In the genomic region with DNA sequence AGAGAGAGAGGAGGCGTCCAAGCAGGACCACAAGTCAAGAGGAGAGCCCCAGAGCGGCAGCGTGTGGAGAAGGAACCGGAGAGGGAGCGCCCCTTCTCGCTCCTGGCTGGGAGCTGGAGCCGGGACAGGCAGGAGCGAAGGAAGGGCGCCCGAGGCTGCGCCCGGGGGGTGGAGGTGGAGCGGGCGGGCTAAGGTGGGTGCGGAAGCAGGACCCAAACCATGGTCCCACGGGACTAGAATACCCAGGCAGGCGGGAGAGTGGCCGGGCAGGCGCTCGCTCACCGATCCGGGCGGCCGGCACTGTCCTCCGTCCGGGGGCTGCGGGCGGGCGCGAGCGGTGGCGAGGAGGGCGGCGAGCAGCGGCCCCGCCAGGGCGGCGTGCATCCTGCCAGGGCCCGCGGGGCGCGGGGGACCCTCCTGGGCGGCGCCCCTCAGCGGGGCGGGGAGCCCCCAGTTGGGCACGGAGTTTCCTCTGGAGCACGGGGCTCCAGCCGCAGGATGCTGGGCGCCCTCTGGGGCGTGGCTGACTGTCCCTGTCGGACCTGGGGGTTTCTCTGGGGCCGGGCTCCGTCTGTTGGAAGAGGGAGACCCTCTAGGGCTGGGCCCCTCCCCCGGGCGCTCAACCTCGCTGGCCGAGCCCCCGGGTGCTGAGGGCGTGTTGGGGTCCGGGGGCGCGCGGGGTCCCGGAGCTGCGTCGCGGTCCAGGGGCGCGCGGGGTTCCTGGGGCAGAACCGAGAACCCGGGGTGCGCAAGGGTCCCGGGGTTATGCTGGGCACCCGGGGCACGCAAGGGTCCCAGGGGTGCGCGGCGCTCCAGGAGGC, we compare ENCODE assay signal across 8 cellular contexts. TPM values are rescaled to one million over a fixed set of nuclear protein-coding genes. Genes with fewer than 3 reads are reported as not detected.
DNase-seq lines count a peak whose midpoint lies in the region; ATAC-seq and TF ChIP-seq lines count a peak whose summit lies in the region.

No MANE protein-coding gene starts in this region.

- peaks cover 3 to 12% (median 8%) of the 10 kb centered on the region in 4 donors for H3K4me1 Mint-ChIP-seq in naive thymus-derived CD8-positive, alpha-beta T cell

- no peak overlapping the region for H4K8ac ChIP-seq in IMR-90 (ENCODE audit: low read depth in 2 of 2, low read length in 2 of 2)

- dilution Hi-C loops in IMR-90 (cut with HindIII; ENCODE audit: low sequenced_read_pairs, unreplicated experiment), result no loop called here

- no peak for TF ChIP-seq POLR2A in IMR-90 (IDR thresholded peaks at IDR 0.05; ENCODE audit: low read depth, low read length)

- no peak overlapping the region for H2BK15ac ChIP-seq in IMR-90 (ENCODE audit: low read depth, low read length)

- peak overlapping the region; percentile 37; the same call in 1 of the 2 replicates for H3K4me2 ChIP-seq in IMR-90 (ENCODE audit: low read depth, low read length)

- H3K27ac Mint-ChIP-seq in naive thymus-derived CD8-positive, alpha-beta T cell, result peak overlapping the region in 1 of 10 donors; percentile 24

- H3K79me1 ChIP-seq in IMR-90 (ENCODE audit: low read depth in 1 of 2, low read length in 2 of 2), result no peaks in the 10 kb centered on the region

- CTCF ChIA-PET in IMR-90 (lab: Yijun Ruan, JAX), result interaction anchor here (0.5 to 1.4 kb wide), 4 partner anchors 9 to 1000 kb away, joined by 3 to 4 read pairs (median 4); no protein-coding TSS in a partner anchor

- intact Hi-C loops in IMR-90 (cut with micrococcal nuclease), result loop anchor here (10.0 kb wide), 1 partner anchor 208 kb away; no protein-coding TSS in a partner anchor

- no peak overlapping the region for H2BK120ac ChIP-seq in IMR-90 (ENCODE audit: low read depth, low read length)

- no peak overlapping the region for H3K27ac ChIP-seq in IMR-90 (ENCODE audit: insufficient read depth, low read length)

- POLR2A ChIA-PET in IMR-90 (lab: Charles Lee; ENCODE audit: unreplicated experiment), result no interaction called here
- POLR2A ChIA-PET in naive thymus-derived CD8-positive, alpha-beta T cell (lab: Charles Lee), result no interaction called here

- WGBS in IMR-90 (ENCODE audit: extremely low coverage in 2 of 2, insufficient read length in 1 of 2), 2 experiments, result 3% methylated on average over 18 of the region's 80 CpGs; no CpG with 5 or more reads in 1 of the 2 experiments

- no peak for TF ChIP-seq RAD21 in IMR-90 (IDR thresholded peaks at IDR 0.05; ENCODE audit: low read length)

- H4K5ac ChIP-seq in IMR-90 (ENCODE audit: low read depth, low read length), result no peak overlapping the region

- H3K4me1 ChIP-seq in IMR-90 (ENCODE audit: control insufficient read depth, insufficient read depth, low read length), result no peaks in the 10 kb centered on the region

- peak overlapping the region; percentile 47 to 88 (median 72) for H3K4me3 Mint-ChIP-seq in naive thymus-derived CD8-positive, alpha-beta T cell

- no peaks in the 10 kb centered on the region for H3K9me1 ChIP-seq in IMR-90 (ENCODE audit: insufficient read depth, low read length)

- H2BK20ac ChIP-seq in IMR-90 (ENCODE audit: low read depth, low read length), result no peak overlapping the region

- BruUV-seq in IMR-90 (replicated peaks; lab: Mats Ljungman, UMichigan), result no TSS peak

- H3K9me3 Mint-ChIP-seq in naive thymus-derived CD8-positive, alpha-beta T cell, result peaks cover 0 to 2% (median 0%) of the 10 kb centered on the region in 9 donors

- in situ Hi-C loops in ACHN (cut with HindIII; ENCODE audit: low pct_ligation_motif_present, low pct_unique_long_range_greater_than_20kb, low sequenced_read_pairs) (no loop called here), IMR-90 (cut with MboI; ENCODE audit: low sequenced_read_pairs) (no loop called here)

- no peak overlapping the region for H3K56ac ChIP-seq in IMR-90 (ENCODE audit: extremely low read depth, insufficient read depth, low read length)

- DNase-seq in ACHN, result peak; percentile 35
- DNase-seq in IMR-90, result no peak
- DNase-seq in epithelial cell of proximal tubule (ENCODE audit: low read depth), result no peak
- no peak for DNase-seq in naive thymus-derived CD8-positive, alpha-beta T cell
- no peak for DNase-seq in SW 1271 (lab: John Stamatoyannopoulos, UW)
- DNase-seq in stimulated activated naive CD4-positive, alpha-beta T cell (lab: John Stamatoyannopoulos, UW), result no peak
- DNase-seq in RPMI8226, result no peak

- no peaks in the 10 kb centered on the region for H4K20me1 ChIP-seq in IMR-90 (ENCODE audit: insufficient read depth, low read length)

- H4K91ac ChIP-seq in IMR-90 (ENCODE audit: insufficient read depth, low read depth, low read length), result no peak overlapping the region

- H2AK9ac ChIP-seq in IMR-90 (replicated peaks; ENCODE audit: low read depth, low read length, poor library complexity), result no peak overlapping the region

- peaks cover 0 to 7% (median 0%) of the 10 kb centered on the region in 3 donors for H3K36me3 Mint-ChIP-seq in naive thymus-derived CD8-positive, alpha-beta T cell

- H3K9ac ChIP-seq in IMR-90 (ENCODE audit: low read depth, low read length), result no peak overlapping the region

- H3K4ac ChIP-seq in IMR-90 (ENCODE audit: low read depth, low read length), result no peak overlapping the region

- peaks cover 36% of the 10 kb centered on the region for H3K27me3 ChIP-seq in IMR-90 (ENCODE audit: control insufficient read depth, insufficient read depth, low read length)

- no peak overlapping the region for H3K14ac ChIP-seq in IMR-90 (replicated peaks; ENCODE audit: low read depth, low read length)

- TF ChIP-seq CTCF in IMR-90 (conservative IDR thresholded peaks at IDR 0.05; ENCODE audit: low read depth, low read length) (no peak), epithelial cell of proximal tubule (conservative IDR thresholded peaks at IDR 0.05; ENCODE audit: low read depth, low read length) (no peak)

- no peak overlapping the region for H3K23ac ChIP-seq in IMR-90 (ENCODE audit: low read depth, low read length)

- ATAC-seq in IMR-90 (ENCODE audit: low read depth) (no peak), GM21423 (IDR thresholded peaks at IDR 0.05; ENCODE audit: unreplicated experiment) (no peak)
- no peak for ATAC-seq in naive thymus-derived CD8-positive, alpha-beta T cell

- H3K4me3 ChIP-seq in IMR-90 (ENCODE audit: insufficient read depth, low read depth, low read length) (peak overlapping the region; percentile 19; the same call in 1 of the 2 replicates), epithelial cell of proximal tubule (ENCODE audit: low read depth, low read length) (peak overlapping the region; percentile 91)

- peak overlapping the region; percentile 75 for H2AFZ ChIP-seq in IMR-90 (replicated peaks; ENCODE audit: low read length, poor library complexity)

- no peaks in the 10 kb centered on the region for H3K9me3 ChIP-seq in IMR-90 (ENCODE audit: control insufficient read depth, insufficient read depth, low read length)

- H2AK5ac ChIP-seq in IMR-90 (ENCODE audit: low read depth, low read length), result no peak overlapping the region

- peaks cover 36 to 77% (median 52%) of the 10 kb centered on the region in 5 donors for H3K27me3 Mint-ChIP-seq in naive thymus-derived CD8-positive, alpha-beta T cell

- H3K36me3 ChIP-seq in IMR-90 (ENCODE audit: control insufficient read depth, insufficient read depth, low read length), result no peaks in the 10 kb centered on the region

- no peak overlapping the region for H2BK5ac ChIP-seq in IMR-90 (ENCODE audit: low read depth, low read length, poor library complexity, severe bottlenecking)

- no peak overlapping the region for H3K18ac ChIP-seq in IMR-90 (ENCODE audit: low read depth, low read length)

TF ChIP-seq in IMR-90, 13 proteins besides CTCF, POLR2A, EP300 and RAD21:
- no peak for TF ChIP-seq CHD1 (IDR thresholded peaks at IDR 0.05; ENCODE audit: low read depth, low read length)
- TF ChIP-seq BHLHE40 (IDR thresholded peaks at IDR 0.05; ENCODE audit: low read depth, low read length), result no peak
- TF ChIP-seq SMC3 (IDR thresholded peaks at IDR 0.05; ENCODE audit: low read depth, low read length), result no peak
- no peak for TF ChIP-seq MXI1 (IDR thresholded peaks at IDR 0.05; ENCODE audit: borderline replicate concordance, low read depth, low read length)
- no peak for TF ChIP-seq NFE2L2 (IDR thresholded peaks at IDR 0.05; ENCODE audit: low read depth, low read length)
- no peak for TF ChIP-seq FOS (IDR thresholded peaks at IDR 0.05; ENCODE audit: low read depth, low read length)
- TF ChIP-seq MAFK (IDR thresholded peaks at IDR 0.05; ENCODE audit: low read depth, low read length), result no peak
- TF ChIP-seq, protein P1, sequence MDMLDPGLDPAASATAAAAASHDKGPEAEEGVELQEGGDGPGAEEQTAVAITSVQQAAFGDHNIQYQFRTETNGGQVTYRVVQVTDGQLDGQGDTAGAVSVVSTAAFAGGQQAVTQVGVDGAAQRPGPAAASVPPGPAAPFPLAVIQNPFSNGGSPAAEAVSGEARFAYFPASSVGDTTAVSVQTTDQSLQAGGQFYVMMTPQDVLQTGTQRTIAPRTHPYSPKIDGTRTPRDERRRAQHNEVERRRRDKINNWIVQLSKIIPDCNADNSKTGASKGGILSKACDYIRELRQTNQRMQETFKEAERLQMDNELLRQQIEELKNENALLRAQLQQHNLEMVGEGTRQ (IDR thresholded peaks at IDR 0.05; ENCODE audit: low read depth, low read length), result no peak
- no peak for TF ChIP-seq ELK1 (IDR thresholded peaks at IDR 0.05; ENCODE audit: borderline replicate concordance, low read depth, low read length)
TF ChIP-seq in IMR-90: peak in this region for 0.

RNA-seq across cellular contexts. Expression of gene TRABD2B, which starts 0.6 kb away (rescaled TPM):
- total RNA-seq in IMR-90 (2012; rRNA removed) (not detected in 2 replicates), epithelial cell of proximal tubule (0.14 and 0.46 TPM in 2 replicates)
- not detected in 2 replicates for polyA plus RNA-seq in IMR-90 (2012; rRNA removed)
- polyA plus RNA-seq in IMR-90 (2012; cell fraction: cytosol; rRNA removed), result not detected in 2 replicates
- not detected in 2 replicates for polyA plus RNA-seq in IMR-90 (2012; cell fraction: nucleus; rRNA removed; ENCODE audit: low replicate concordance)
- total RNA-seq in naive thymus-derived CD8-positive, alpha-beta T cell, result not detected
- not detected for polyA plus RNA-seq in naive thymus-derived CD8-positive, alpha-beta T cell
